In genomic region chr3:36942632-36943248, GRCh38 we compare ENCODE assay signal across 18 cellular contexts.
"Had no signal": no experiment of that assay in that cellular context is flagged by ENCODE, and none has a peak within 500 bp of the region (broad histone marks: within the 10 kb centered on the region; RNA-seq: fewer than 3 reads in every experiment).

No MANE protein-coding gene starts in this region.

- H3K27ac Mint-ChIP-seq: activated naive CD8-positive, alpha-beta T cell treated with anti-CD3 and anti-CD28 coated beads, Interleukin-2, amount 10 ng/mL, durations not matched to agents 7 days and 5 days; activated T-helper 17 cell treated with anti-CD3 and anti-CD28 coated beads, Interleukin-2, amount 50 U/mL, for 72 hours had no signal

- H3K27me3 Mint-ChIP-seq: activated T-helper 17 cell treated with anti-CD3 and anti-CD28 coated beads, Interleukin-2, amount 50 U/mL, for 72 hours; central memory CD8-positive, alpha-beta T cell; stimulated activated memory B cell treated with anti-CD40 and anti-IgM and Interleukin-4, amounts not matched to agents 10 μg/mL and 1 μg/mL and 100 μg/mL, for 72 hours had no signal

- H3K27me3 ChIP-seq: brain microvascular endothelial cell, esophagus muscularis mucosa, pancreas had no signal

- ATAC-seq: activated T-helper 17 cell treated with anti-CD3 and anti-CD28 coated beads, Interleukin-2, amount 50 U/mL, for 72 hours; left cardiac atrium; pancreas; sciatic nerve; stimulated activated memory B cell treated with anti-CD40 and anti-IgM and Interleukin-4, amounts not matched to agents 10 μg/mL and 1 μg/mL and 100 μg/mL, for 72 hours had no signal

- DNase-seq: activated CD4-positive, alpha-beta T cell treated with anti-CD3 and anti-CD28 coated beads for 1 hour; activated CD4-positive, alpha-beta T cell treated with anti-CD3 and anti-CD28 coated beads, Interleukin-2, amount 50 U/mL, for 48 hours; activated naive CD4-positive, alpha-beta T cell treated with Interleukin-2 at 50 U/mL for 16 hours; activated naive CD8-positive, alpha-beta T cell treated with anti-CD3 and anti-CD28 coated beads, Interleukin-2, amount 10 ng/mL, durations not matched to agents 7 days and 5 days; brain microvascular endothelial cell; left cardiac atrium; stimulated activated CD4-positive, alpha-beta T cell treated with anti-CD3 and anti-CD28 coated beads, Interleukin-4, amount 100 ng/mL, for 4 hours; SW 1271; WERI-Rb-1 had no signal

- H3K27ac ChIP-seq: brain microvascular endothelial cell, neural progenitor cell, pancreas, WERI-Rb-1 had no signal

- H2AFZ ChIP-seq: neural progenitor cell had no signal

- H3K36me3 ChIP-seq: brain microvascular endothelial cell, esophagus muscularis mucosa, neural progenitor cell, pancreas, thoracic aorta, WERI-Rb-1 had no signal

- H3K4me1 Mint-ChIP-seq: activated T-helper 17 cell treated with anti-CD3 and anti-CD28 coated beads, Interleukin-2, amount 50 U/mL, for 72 hours had no signal

- H3K4me3 ChIP-seq: lung had no signal

- H3K9me3 Mint-ChIP-seq: activated T-helper 17 cell treated with anti-CD3 and anti-CD28 coated beads, Interleukin-2, amount 50 U/mL, for 72 hours had no signal

- H3K9me3 ChIP-seq: pancreas had no signal
